ENCODE assay signal across 1 cellular context in the genomic region with DNA sequence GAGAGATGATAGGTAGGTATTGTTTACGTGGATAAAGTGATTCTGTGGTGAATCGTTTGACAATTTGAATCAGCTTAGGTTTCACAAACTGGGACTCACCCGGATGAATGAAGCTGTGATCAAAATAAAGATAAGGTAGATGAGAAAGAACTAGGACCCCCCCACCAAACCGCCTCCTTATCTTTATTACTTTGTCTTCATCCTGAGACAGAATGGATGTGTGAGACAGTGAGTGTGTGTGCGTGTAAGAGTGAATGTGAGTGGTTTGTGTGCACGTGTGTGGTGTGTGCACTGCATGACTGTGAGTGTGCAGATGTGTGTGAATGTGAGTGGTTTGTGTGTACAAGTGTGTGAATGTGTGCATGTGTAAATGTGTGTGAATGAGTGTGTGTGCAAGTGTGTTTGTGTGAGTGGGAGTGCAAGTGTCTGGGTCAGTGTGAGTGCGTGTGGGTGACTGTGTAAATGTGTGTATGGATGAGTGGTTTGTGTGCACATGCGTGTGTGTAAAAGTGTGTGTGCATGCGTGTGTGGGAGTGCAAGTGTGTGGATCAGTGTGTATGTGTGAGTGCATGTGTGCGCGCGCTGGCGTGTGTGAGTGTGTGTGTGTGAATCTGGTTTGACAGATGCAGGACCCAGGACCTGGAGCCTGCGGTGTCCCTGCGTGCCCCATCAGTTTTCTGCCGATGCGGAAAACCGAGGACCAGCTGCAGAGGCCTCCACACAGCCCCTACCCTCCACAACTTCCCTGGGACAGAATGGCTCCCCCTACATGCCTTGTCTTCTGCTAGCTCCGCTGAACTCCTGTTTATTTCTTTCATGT.
TF ChIP-seq lines count a peak whose summit lies in the region.

No MANE protein-coding gene starts in this region.

TF ChIP-seq in GM12878, 131 proteins besides CTCF, POLR2A, EP300 and RAD21:
- no peak for TF ChIP-seq CHD2 (IDR thresholded peaks at IDR 0.05; ENCODE audit: borderline replicate concordance, low read depth, low read length)
- TF ChIP-seq HDAC2 (IDR thresholded peaks at IDR 0.05) = no peak
- TF ChIP-seq RB1 (IDR thresholded peaks at IDR 0.05; ENCODE audit: borderline replicate concordance) = no peak
- TF ChIP-seq RBBP5 (conservative IDR thresholded peaks at IDR 0.05) = no peak
- no peak for TF ChIP-seq CBX5 (IDR thresholded peaks at IDR 0.05; ENCODE audit: low read depth)
- TF ChIP-seq PBX3 (IDR thresholded peaks at IDR 0.05; ENCODE audit: insufficient replicate concordance, low read depth, low read length) = peak; percentile 18
- TF ChIP-seq NFIC (IDR thresholded peaks at IDR 0.05; ENCODE audit: low read depth, low read length) = peak; percentile 35; the same call in 1 of the 2 replicates
- TF ChIP-seq SKIL (IDR thresholded peaks at IDR 0.05; ENCODE audit: low read depth, poor library complexity, severe bottlenecking) = no peak
- TF ChIP-seq, protein P1, sequence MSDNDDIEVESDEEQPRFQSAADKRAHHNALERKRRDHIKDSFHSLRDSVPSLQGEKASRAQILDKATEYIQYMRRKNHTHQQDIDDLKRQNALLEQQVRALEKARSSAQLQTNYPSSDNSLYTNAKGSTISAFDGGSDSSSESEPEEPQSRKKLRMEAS (IDR thresholded peaks at IDR 0.05; ENCODE audit: low read depth, low read length) = no peak
- no peak for TF ChIP-seq MEF2A (IDR thresholded peaks at IDR 0.05; ENCODE audit: insufficient read depth, low read depth, low read length)
- TF ChIP-seq ZNF217 (IDR thresholded peaks at IDR 0.05) = no peak
- TF ChIP-seq HDAC6 (IDR thresholded peaks at IDR 0.05; ENCODE audit: unreplicated experiment) = no peak
- no peak for TF ChIP-seq MYB (IDR thresholded peaks at IDR 0.05; ENCODE audit: borderline replicate concordance, low read depth, low read length)
- no peak for TF ChIP-seq ZBTB40 (IDR thresholded peaks at IDR 0.05; ENCODE audit: borderline replicate concordance)
- no peak for TF ChIP-seq IRF4 (IDR thresholded peaks at IDR 0.05; ENCODE audit: low read depth, low read length)
- TF ChIP-seq, protein P2, sequence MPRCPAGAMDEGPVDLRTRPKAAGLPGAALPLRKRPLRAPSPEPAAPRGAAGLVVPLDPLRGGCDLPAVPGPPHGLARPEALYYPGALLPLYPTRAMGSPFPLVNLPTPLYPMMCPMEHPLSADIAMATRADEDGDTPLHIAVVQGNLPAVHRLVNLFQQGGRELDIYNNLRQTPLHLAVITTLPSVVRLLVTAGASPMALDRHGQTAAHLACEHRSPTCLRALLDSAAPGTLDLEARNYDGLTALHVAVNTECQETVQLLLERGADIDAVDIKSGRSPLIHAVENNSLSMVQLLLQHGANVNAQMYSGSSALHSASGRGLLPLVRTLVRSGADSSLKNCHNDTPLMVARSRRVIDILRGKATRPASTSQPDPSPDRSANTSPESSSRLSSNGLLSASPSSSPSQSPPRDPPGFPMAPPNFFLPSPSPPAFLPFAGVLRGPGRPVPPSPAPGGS (IDR thresholded peaks at IDR 0.05; ENCODE audit: borderline replicate concordance, insufficient read depth, low read depth, low read length, poor library complexity, severe bottlenecking) = peak; percentile 97
- TF ChIP-seq JUNB (IDR thresholded peaks at IDR 0.05) = no peak
